In the genomic region with DNA sequence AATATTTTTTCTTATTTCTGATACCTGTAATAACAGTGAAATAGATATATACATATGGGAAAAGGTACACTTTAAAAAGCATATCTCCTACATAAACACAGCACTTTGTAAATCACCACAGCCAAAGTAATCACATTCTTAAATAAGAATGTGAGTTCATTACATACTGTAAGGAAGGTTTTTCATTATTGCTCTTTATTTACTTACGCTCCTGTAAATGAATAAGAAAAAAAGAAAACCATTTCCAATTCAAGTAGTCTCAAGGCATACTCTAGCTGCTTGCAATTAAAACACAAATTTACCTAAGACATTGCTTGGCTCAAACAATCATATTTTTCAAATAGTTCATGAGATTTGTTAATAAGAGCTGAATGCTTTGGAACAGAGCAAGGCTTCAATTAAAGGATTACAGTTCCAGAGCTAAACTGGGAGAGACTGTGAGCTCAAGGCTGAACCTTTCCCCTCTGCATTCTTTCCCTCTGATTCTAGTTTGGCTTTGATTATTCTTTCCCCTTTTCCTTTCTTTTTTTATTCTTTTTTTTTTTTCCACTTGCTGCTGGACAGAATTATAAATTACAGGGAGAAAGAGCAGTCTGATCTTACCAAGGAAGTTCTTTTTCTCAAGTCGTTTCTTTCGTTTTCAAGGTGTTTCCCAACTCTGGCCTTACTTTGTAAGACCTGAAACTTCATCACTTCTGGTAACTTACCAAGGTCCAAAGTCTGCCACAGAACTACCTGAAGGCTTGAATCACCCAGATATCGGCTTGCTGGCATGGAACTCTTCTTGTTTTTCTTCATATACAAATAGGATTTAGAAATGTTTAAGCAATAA, we compare ENCODE assay signal across 9 cellular contexts.
DNase-seq lines count a peak whose midpoint lies in the region; ATAC-seq and TF ChIP-seq lines count a peak whose summit lies in the region.
"Had no signal": no experiment of that assay in that cellular context is flagged by ENCODE, and none has a peak within 500 bp of the region (broad histone marks: within the 10 kb centered on the region; RNA-seq: fewer than 3 reads in every experiment).

No MANE protein-coding gene starts in this region.

- TF ChIP-seq CTCF in coronary artery (IDR thresholded peaks at IDR 0.05) (no peak), suprapubic skin (IDR thresholded peaks at IDR 0.05) (no peak)

- H3K27ac ChIP-seq in coronary artery (peak overlapping the region; percentile 20 to 51), rectal smooth muscle tissue (ENCODE audit: low read depth, low read length) (peak overlapping the region; percentile 36), suprapubic skin (no peak overlapping the region)

- no peaks in the 10 kb centered on the region for H3K9me3 ChIP-seq in suprapubic skin

- H3K36me3 ChIP-seq in rectal smooth muscle tissue (ENCODE audit: control insufficient read depth, insufficient read depth, low read length), result no peaks in the 10 kb centered on the region
- no peaks in the 10 kb centered on the region for H3K36me3 ChIP-seq in suprapubic skin

- peaks cover 5% of the 10 kb centered on the region for H3K4me1 ChIP-seq in rectal smooth muscle tissue (ENCODE audit: control insufficient read depth, insufficient read depth, low read length)
- H3K4me1 ChIP-seq in suprapubic skin, result no peaks in the 10 kb centered on the region

- no peak for TF ChIP-seq POLR2A in suprapubic skin (IDR thresholded peaks at IDR 0.05)

- H3K27me3 ChIP-seq in rectal smooth muscle tissue (ENCODE audit: control insufficient read depth, insufficient read depth, low read length) (no peaks in the 10 kb centered on the region), suprapubic skin (no peaks in the 10 kb centered on the region)

- DNase-seq in LoVo (ENCODE audit: low spot score) (peak; percentile 60), coronary artery (ENCODE audit: low spot score) (no peak), suprapubic skin (ENCODE audit: low spot score in 2 of 2) (no peak), epidermal melanocyte (ENCODE audit: insufficient read length, low spot score) (no peak)
- DNase-seq in central memory CD4-positive, alpha-beta T cell, result no peak
- DNase-seq: NCI-H1930 had no signal

- TF ChIP-seq EP300 in suprapubic skin (IDR thresholded peaks at IDR 0.05), result no peak

- ATAC-seq in GM18520 (IDR thresholded peaks at IDR 0.05; ENCODE audit: unreplicated experiment), result peak; percentile 40
- no peak for ATAC-seq in HG02610 (IDR thresholded peaks at IDR 0.05; ENCODE audit: unreplicated experiment)

- 38% methylated on average over 4 of the region's 4 CpGs for WGBS in suprapubic skin

- H3K4me3 ChIP-seq in coronary artery, result peak overlapping the region; percentile 18
- no peak overlapping the region for H3K4me3 ChIP-seq in rectal smooth muscle tissue (ENCODE audit: low read length)
- no peak overlapping the region for H3K4me3 ChIP-seq in suprapubic skin

- H3K9ac ChIP-seq in rectal smooth muscle tissue (ENCODE audit: low read length), result no peak overlapping the region
